1 cellular context compared by ENCODE assay signal in the genomic region with DNA sequence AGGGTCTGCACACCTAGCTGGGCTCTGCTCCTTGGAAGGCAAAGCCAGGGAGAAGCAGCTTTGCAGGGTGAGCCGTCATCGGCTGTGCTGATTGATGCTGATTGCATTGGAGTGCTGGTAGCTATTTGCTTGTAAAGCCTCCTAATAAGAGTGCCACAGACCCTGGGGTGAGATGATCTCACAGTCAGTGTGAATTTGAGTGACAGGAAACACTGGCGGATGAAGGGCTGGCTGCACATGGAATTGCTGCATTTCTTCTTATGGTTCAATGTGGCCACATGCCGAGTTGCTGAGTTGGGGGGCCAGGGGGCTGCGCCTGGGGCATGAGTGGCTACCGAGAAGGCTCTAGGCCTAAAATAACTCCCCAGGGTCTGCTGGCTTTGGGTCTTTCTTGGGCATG.
TF ChIP-seq lines count a peak whose summit lies in the region.

No MANE protein-coding gene starts in this region.

TF ChIP-seq in IMR-90, 13 proteins besides CTCF, POLR2A, EP300 and RAD21 (continued from another document):
- TF ChIP-seq NFE2L2 (IDR thresholded peaks at IDR 0.05; ENCODE audit: low read depth, low read length) (no peak), BHLHE40 (IDR thresholded peaks at IDR 0.05; ENCODE audit: low read depth, low read length) (no peak), RCOR1 (IDR thresholded peaks at IDR 0.05; ENCODE audit: insufficient replicate concordance, low read length) (no peak), MXI1 (IDR thresholded peaks at IDR 0.05; ENCODE audit: borderline replicate concordance, low read depth, low read length) (no peak), MAZ (IDR thresholded peaks at IDR 0.05; ENCODE audit: borderline replicate concordance, low read depth, low read length) (no peak)
- TF ChIP-seq, protein P1, sequence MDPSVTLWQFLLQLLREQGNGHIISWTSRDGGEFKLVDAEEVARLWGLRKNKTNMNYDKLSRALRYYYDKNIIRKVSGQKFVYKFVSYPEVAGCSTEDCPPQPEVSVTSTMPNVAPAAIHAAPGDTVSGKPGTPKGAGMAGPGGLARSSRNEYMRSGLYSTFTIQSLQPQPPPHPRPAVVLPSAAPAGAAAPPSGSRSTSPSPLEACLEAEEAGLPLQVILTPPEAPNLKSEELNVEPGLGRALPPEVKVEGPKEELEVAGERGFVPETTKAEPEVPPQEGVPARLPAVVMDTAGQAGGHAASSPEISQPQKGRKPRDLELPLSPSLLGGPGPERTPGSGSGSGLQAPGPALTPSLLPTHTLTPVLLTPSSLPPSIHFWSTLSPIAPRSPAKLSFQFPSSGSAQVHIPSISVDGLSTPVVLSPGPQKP (IDR thresholded peaks at IDR 0.05; ENCODE audit: borderline replicate concordance, low read depth, low read length) = no peak
